8 cellular contexts compared by ENCODE assay signal in genomic region chr7:56051053-56051338, GRCh38. TPM values are rescaled to one million over a fixed set of nuclear protein-coding genes. Genes with fewer than 3 reads are reported as not detected.
DNase-seq lines count a peak whose midpoint lies in the region; ATAC-seq and TF ChIP-seq lines count a peak whose summit lies in the region.

No MANE protein-coding gene starts in this region.

- H3K56ac ChIP-seq in mesendoderm (ENCODE audit: low read length): peak overlapping the region; percentile 95

- H3K36me3 ChIP-seq in cardiac muscle cell (peaks cover 25% of the 10 kb centered on the region), mesendoderm (ENCODE audit: control insufficient read depth, insufficient read depth, low read length) (peaks cover 2% of the 10 kb centered on the region), uterus (no peaks in the 10 kb centered on the region)

- peaks cover 50% of the 10 kb centered on the region for H3K36me3 Mint-ChIP-seq in MCF 10A (ENCODE audit: insufficient read depth, unreplicated experiment)

- H2BK120ac ChIP-seq in mesendoderm (ENCODE audit: low read depth, low read length): peak overlapping the region; percentile 88

- H3K27me3 Mint-ChIP-seq in MCF 10A (ENCODE audit: insufficient read depth, unreplicated experiment): no peaks in the 10 kb centered on the region

- CTCF ChIA-PET in MCF 10A (lab: Yijun Ruan, JAX): interaction anchor here (0.6 to 2.0 kb wide), 12 partner anchors 10 to 1030 kb away, joined by 3 to 10 read pairs (median 4); no protein-coding TSS in a partner anchor

- POLR2A ChIA-PET in MCF 10A (lab: Yijun Ruan, JAX): interaction anchor here (0.5 to 3.7 kb wide), 25 partner anchors 9 to 1088 kb away, joined by 3 to 116 read pairs (median 6); partner anchors contain the start of genes CHCHD2, NIPSNAP2 and SUMF2

- no peaks in the 10 kb centered on the region for H3K79me1 ChIP-seq in mesendoderm (ENCODE audit: low read length)

- ATAC-seq in Right ventricle myocardium superior (ENCODE audit: poor library complexity): no peak
- no peak for ATAC-seq in GM18519 (IDR thresholded peaks at IDR 0.05; ENCODE audit: low FRiP score, unreplicated experiment)

- intact Hi-C loops in Right ventricle myocardium superior (cut with DNase I): no loop called here
- intact Hi-C loops in MCF 10A (cut with micrococcal nuclease): loop anchor here (1.0 to 2.0 kb wide), 2 partner anchors 14 to 18 kb away; partner anchors contain the start of gene SUMF2
- intact Hi-C loops in uterus (cut with DNase I; ENCODE audit: low total_unique reads): no loop called here

- no peak overlapping the region for H2BK15ac ChIP-seq in mesendoderm (replicated peaks; ENCODE audit: low read depth)

- TF ChIP-seq POLR2A in uterus (IDR thresholded peaks at IDR 0.05): no peak

- peak overlapping the region; percentile 33 for H2BK5ac ChIP-seq in mesendoderm (ENCODE audit: low read length)

- peak overlapping the region; percentile 90 for H3K9ac ChIP-seq in mesendoderm (ENCODE audit: low read length)

- no peaks in the 10 kb centered on the region for H3K9me3 Mint-ChIP-seq in MCF 10A (ENCODE audit: unreplicated experiment)

- peak overlapping the region; percentile 99 for H3K4ac ChIP-seq in mesendoderm (ENCODE audit: low read depth, low read length)

- no CpG with 5 or more reads among the region's 9 CpGs for WGBS in mesendoderm (ENCODE audit: extremely low coverage, insufficient coverage, low lambda C conversion rate)

- H3K4me2 ChIP-seq in mesendoderm (ENCODE audit: low read length): peak overlapping the region; percentile 15

- H4K8ac ChIP-seq in mesendoderm (ENCODE audit: low read depth, low read length): peak overlapping the region; percentile 82

- H3K4me1 Mint-ChIP-seq in MCF 10A (ENCODE audit: insufficient read depth, unreplicated experiment): peaks cover 10% of the 10 kb centered on the region

- no peak overlapping the region for H4K5ac ChIP-seq in mesendoderm (ENCODE audit: low read length)

- H3K4me3 Mint-ChIP-seq in MCF 10A (ENCODE audit: unreplicated experiment): peak overlapping the region; percentile 97

- TSS peak; percentile 90 for BruUV-seq in MCF 10A (replicated peaks; lab: Mats Ljungman, UMichigan)

- H3K18ac ChIP-seq in mesendoderm (ENCODE audit: low read length): peak overlapping the region; percentile 95

- H3K27me3 ChIP-seq in cardiac muscle cell (no peaks in the 10 kb centered on the region), mesendoderm (ENCODE audit: insufficient read depth, low read length, poor library complexity) (no peaks in the 10 kb centered on the region), uterus (no peaks in the 10 kb centered on the region)

- TF ChIP-seq CTCF in cardiac muscle cell (IDR thresholded peaks at IDR 0.05; ENCODE audit: low read depth, low read length): no peak
- no peak for TF ChIP-seq CTCF in MCF 10A (IDR thresholded peaks at IDR 0.05; ENCODE audit: unreplicated experiment)
- no peak for TF ChIP-seq CTCF in uterus (IDR thresholded peaks at IDR 0.05)

- H3K4me1 ChIP-seq in cardiac muscle cell (ENCODE audit: low read depth) (peaks cover 13% of the 10 kb centered on the region), mesendoderm (ENCODE audit: control insufficient read depth, low read depth, low read length) (peaks cover 4% of the 10 kb centered on the region), uterus (no peaks in the 10 kb centered on the region)

- peaks cover 40% of the 10 kb centered on the region for H3K79me2 ChIP-seq in mesendoderm (ENCODE audit: control insufficient read depth, insufficient read depth, low read length)

- H3K4me3 ChIP-seq in cardiac muscle cell (peak overlapping the region; percentile 91), mesendoderm (ENCODE audit: low read length) (peak overlapping the region; percentile 70), uterus (peak overlapping the region; percentile 82 to 90)

- H2AK5ac ChIP-seq in mesendoderm (ENCODE audit: low read length): no peak overlapping the region

- H3K23ac ChIP-seq in mesendoderm (ENCODE audit: low read length): no peak overlapping the region

- no peak for DNase-seq in cardiac muscle cell (ENCODE audit: low read depth in 1 of 2, low spot score in 1 of 2)
- DNase-seq in Right ventricle myocardium superior: no peak
- no peak for DNase-seq in MCF 10A (ENCODE audit: unreplicated experiment)
- no peak for DNase-seq in mesendoderm
- DNase-seq in uterus: no peak
- DNase-seq in RKO (ENCODE audit: low spot score): no peak
- no peak for DNase-seq in DMS53 (lab: John Stamatoyannopoulos, UW)

- no peaks in the 10 kb centered on the region for H3K9me3 ChIP-seq in cardiac muscle cell (ENCODE audit: low read depth)
- no peaks in the 10 kb centered on the region for H3K9me3 ChIP-seq in uterus

- peak overlapping the region; percentile 94 for H3K27ac Mint-ChIP-seq in MCF 10A (ENCODE audit: low read depth, unreplicated experiment)

- H3K27ac ChIP-seq in cardiac muscle cell (peak overlapping the region; percentile 80), mesendoderm (ENCODE audit: low read depth, low read length) (peak overlapping the region; percentile 88), uterus (peak overlapping the region; percentile 91 to 95)

RNA-seq across cellular contexts. Expression of gene PSPH, which starts 0.2 kb away (rescaled TPM):
- total RNA-seq in cardiac muscle cell (64.8 and 92.7 TPM in 2 replicates), Right ventricle myocardium superior (12.0 TPM), MCF 10A (2022) (49.4 and 56.6 TPM in 2 replicates), uterus (10 to 100 TPM in 3 of 4 donors, 1 to 10 TPM in 1; 4.5 to 25.6 (median 16.7) TPM)
- 37.7 and 49.0 TPM in 2 replicates for polyA plus RNA-seq in cardiac muscle cell
- polyA plus RNA-seq in mesendoderm (2013, experiment 1 of 2): 23.3 TPM
- 24.0 TPM for polyA plus RNA-seq in mesendoderm (2013, experiment 2 of 2)

RNA-seq across cellular contexts. Expression of gene CCT6A, which starts 0.6 kb away (rescaled TPM):
- total RNA-seq in cardiac muscle cell (99.0 and 105 TPM in 2 replicates), Right ventricle myocardium superior (67.2 TPM), MCF 10A (2022) (208 and 222 TPM in 2 replicates), uterus (100 to 1,000 TPM in 3 of 4 donors, 10 to 100 TPM in 1; 88.0 to 255 (median 194) TPM)
- polyA plus RNA-seq in cardiac muscle cell: 144 and 167 TPM in 2 replicates
- polyA plus RNA-seq in mesendoderm (2013, experiment 1 of 2): 470 TPM
- 462 TPM for polyA plus RNA-seq in mesendoderm (2013, experiment 2 of 2)

RNA-seq across cellular contexts. Expression of gene SUMF2, which starts 13.1 kb away (rescaled TPM):
- total RNA-seq in cardiac muscle cell (60.9 and 108 TPM in 2 replicates), Right ventricle myocardium superior (28.4 TPM), MCF 10A (2022) (142 and 159 TPM in 2 replicates), uterus (100 to 1,000 TPM in 2 of 4 donors, 10 to 100 TPM in 2; 61.2 to 110 (median 86.5) TPM)
- 49.5 and 77.2 TPM in 2 replicates for polyA plus RNA-seq in cardiac muscle cell
- 27.7 TPM for polyA plus RNA-seq in mesendoderm (2013, experiment 1 of 2)
- polyA plus RNA-seq in mesendoderm (2013, experiment 2 of 2): 27.7 TPM

RNA-seq across cellular contexts. Expression of gene PHKG1, which starts 41.8 kb away (rescaled TPM):
- total RNA-seq in cardiac muscle cell: 0.21 and 0.81 TPM in 2 replicates
- 0.44 and 0.72 TPM in 2 replicates for polyA plus RNA-seq in cardiac muscle cell
- 31.3 TPM for total RNA-seq in Right ventricle myocardium superior
- total RNA-seq in MCF 10A (2022): 1.2 and 2.4 TPM in 2 replicates
- 0.10 TPM for polyA plus RNA-seq in mesendoderm (2013, experiment 1 of 2)
- 0.06 TPM for polyA plus RNA-seq in mesendoderm (2013, experiment 2 of 2)
- 1 to 10 TPM in 1 of 4 donors, under 1 TPM in 1, not detected in 2; 0.97 to 4.7 TPM for total RNA-seq in uterus

RNA-seq across cellular contexts. Expression of gene CHCHD2, which starts 55.3 kb away (rescaled TPM):
- total RNA-seq in cardiac muscle cell: 393 and 511 TPM in 2 replicates
- 468 and 556 TPM in 2 replicates for polyA plus RNA-seq in cardiac muscle cell
- total RNA-seq in Right ventricle myocardium superior: 474 TPM
- total RNA-seq in MCF 10A (2022): 564 and 712 TPM in 2 replicates
- 182 TPM for polyA plus RNA-seq in mesendoderm (2013, experiment 1 of 2)
- 181 TPM for polyA plus RNA-seq in mesendoderm (2013, experiment 2 of 2)
- 100 to 1,000 TPM; 193 to 900 (median 353) TPM for total RNA-seq in uterus
